2 cellular contexts compared by ENCODE assay signal in the genomic region with DNA sequence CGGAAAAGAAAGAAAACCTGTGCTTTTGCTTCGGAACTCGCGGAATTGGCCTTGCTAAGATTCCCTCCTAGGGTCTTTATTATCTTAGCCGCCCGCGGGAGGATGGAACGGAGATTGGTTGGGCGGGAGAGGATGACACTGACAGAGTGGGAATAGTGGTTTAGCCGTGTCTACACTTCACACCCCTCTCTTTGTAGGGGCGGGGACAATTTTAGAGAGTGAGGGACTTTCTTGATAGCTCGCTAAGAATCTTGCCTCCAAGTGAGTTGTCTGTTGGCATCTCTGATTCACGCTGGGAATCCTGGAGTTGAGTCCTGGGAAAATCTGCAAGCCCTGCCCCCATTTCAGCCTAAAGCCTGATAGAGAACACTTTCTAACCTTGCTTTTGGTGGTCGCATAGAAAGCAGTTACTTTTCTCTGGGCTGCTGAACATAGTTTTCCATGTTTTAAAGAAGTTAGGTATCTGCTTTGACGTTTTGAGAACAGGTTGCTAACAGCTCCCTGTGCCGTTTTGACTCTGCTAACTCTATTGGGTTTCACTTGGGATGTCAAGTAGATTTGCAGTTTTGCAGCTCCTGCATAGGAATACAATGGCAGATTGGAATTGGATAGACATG.
TF ChIP-seq lines count a peak whose summit lies in the region.

No MANE protein-coding gene starts in this region.

TF ChIP-seq in WTC11, 78 proteins besides CTCF, POLR2A, EP300 and RAD21 (continued from another document):
- TF ChIP-seq HMGXB4 (CRISPR knock-in tag; IDR thresholded peaks at IDR 0.05) = no peak
- TF ChIP-seq FOXJ3 (CRISPR knock-in tag; IDR thresholded peaks at IDR 0.05; ENCODE audit: borderline replicate concordance) = no peak
- TF ChIP-seq NR3C1 (CRISPR knock-in tag; conservative IDR thresholded peaks at IDR 0.05; ENCODE audit: low read depth) = no peak
- TF ChIP-seq SMAD4 (CRISPR knock-in tag; IDR thresholded peaks at IDR 0.05) = no peak
- TF ChIP-seq PRRX2 (CRISPR knock-in tag; IDR thresholded peaks at IDR 0.05) = no peak
- no peak for TF ChIP-seq NR1H2 (CRISPR knock-in tag; IDR thresholded peaks at IDR 0.05)
- TF ChIP-seq TCF7 (CRISPR knock-in tag; IDR thresholded peaks at IDR 0.05; ENCODE audit: low read depth) = no peak
- TF ChIP-seq, protein P1, sequence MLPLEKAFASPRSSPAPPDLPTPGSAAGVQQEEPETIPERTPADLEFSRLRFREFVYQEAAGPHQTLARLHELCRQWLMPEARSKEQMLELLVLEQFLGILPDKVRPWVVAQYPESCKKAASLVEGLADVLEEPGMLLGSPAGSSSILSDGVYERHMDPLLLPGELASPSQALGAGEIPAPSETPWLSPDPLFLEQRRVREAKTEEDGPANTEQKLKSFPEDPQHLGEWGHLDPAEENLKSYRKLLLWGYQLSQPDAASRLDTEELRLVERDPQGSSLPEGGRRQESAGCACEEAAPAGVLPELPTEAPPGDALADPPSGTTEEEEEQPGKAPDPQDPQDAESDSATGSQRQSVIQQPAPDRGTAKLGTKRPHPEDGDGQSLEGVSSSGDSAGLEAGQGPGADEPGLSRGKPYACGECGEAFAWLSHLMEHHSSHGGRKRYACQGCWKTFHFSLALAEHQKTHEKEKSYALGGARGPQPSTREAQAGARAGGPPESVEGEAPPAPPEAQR (CRISPR knock-in tag; IDR thresholded peaks at IDR 0.05) = no peak
- TF ChIP-seq ZNF263 (CRISPR knock-in tag; IDR thresholded peaks at IDR 0.05; ENCODE audit: low read depth) = no peak
- TF ChIP-seq STAT6 (CRISPR knock-in tag; conservative IDR thresholded peaks at IDR 0.05; ENCODE audit: low read depth) = no peak
TF ChIP-seq in WTC11: peak in this region for 0.

TF ChIP-seq in neural cell, 6 proteins besides CTCF, POLR2A, EP300 and RAD21 (continued from another document):
- TF ChIP-seq, protein P2, sequence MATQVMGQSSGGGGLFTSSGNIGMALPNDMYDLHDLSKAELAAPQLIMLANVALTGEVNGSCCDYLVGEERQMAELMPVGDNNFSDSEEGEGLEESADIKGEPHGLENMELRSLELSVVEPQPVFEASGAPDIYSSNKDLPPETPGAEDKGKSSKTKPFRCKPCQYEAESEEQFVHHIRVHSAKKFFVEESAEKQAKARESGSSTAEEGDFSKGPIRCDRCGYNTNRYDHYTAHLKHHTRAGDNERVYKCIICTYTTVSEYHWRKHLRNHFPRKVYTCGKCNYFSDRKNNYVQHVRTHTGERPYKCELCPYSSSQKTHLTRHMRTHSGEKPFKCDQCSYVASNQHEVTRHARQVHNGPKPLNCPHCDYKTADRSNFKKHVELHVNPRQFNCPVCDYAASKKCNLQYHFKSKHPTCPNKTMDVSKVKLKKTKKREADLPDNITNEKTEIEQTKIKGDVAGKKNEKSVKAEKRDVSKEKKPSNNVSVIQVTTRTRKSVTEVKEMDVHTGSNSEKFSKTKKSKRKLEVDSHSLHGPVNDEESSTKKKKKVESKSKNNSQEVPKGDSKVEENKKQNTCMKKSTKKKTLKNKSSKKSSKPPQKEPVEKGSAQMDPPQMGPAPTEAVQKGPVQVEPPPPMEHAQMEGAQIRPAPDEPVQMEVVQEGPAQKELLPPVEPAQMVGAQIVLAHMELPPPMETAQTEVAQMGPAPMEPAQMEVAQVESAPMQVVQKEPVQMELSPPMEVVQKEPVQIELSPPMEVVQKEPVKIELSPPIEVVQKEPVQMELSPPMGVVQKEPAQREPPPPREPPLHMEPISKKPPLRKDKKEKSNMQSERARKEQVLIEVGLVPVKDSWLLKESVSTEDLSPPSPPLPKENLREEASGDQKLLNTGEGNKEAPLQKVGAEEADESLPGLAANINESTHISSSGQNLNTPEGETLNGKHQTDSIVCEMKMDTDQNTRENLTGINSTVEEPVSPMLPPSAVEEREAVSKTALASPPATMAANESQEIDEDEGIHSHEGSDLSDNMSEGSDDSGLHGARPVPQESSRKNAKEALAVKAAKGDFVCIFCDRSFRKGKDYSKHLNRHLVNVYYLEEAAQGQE (IDR thresholded peaks at IDR 0.05; ENCODE audit: borderline replicate concordance) = no peak
- no peak for TF ChIP-seq MXI1 (conservative IDR thresholded peaks at IDR 0.05; ENCODE audit: poor library complexity, severe bottlenecking)
- no peak for TF ChIP-seq SMC3 (conservative IDR thresholded peaks at IDR 0.05; ENCODE audit: poor library complexity)
